Comparison of ENCODE assay signal across 39 cellular contexts in the genomic region with DNA sequence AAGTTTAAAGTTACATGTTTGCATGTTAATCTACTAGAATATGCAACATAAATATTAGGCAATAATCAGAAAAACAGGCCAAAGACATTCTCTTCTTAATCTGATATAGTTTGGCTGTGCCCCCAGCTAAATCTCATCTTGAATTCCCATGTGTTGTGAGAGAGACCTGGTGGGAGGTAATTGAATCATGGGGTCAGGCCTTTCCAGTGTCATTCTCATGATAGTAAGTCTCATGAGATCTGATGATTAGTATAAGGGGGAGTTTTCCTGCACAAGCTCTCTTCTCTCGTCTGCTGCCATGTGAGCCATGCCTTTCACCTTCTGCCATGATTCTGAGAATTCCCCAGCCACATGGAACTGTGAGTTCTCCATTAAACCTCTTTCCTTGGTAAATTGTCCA.
"Had no signal": no experiment of that assay in that cellular context is flagged by ENCODE, and none has a peak within 500 bp of the region (broad histone marks: within the 10 kb centered on the region; RNA-seq: fewer than 3 reads in every experiment).

No MANE protein-coding gene starts in this region.

- DNase-seq: activated CD4-positive, alpha-beta memory T cell treated with anti-CD3 and anti-CD28 coated beads, Interleukin-2, amount 10 ng/mL, durations not matched to agents 7 days and 5 days; activated CD4-positive, alpha-beta T cell treated with anti-CD3 and anti-CD28 coated beads for 1 hour; activated CD4-positive, alpha-beta T cell treated with anti-CD3 and anti-CD28 coated beads for 48 hours; activated CD4-positive, CD25-positive, alpha-beta regulatory T cell; activated CD8-positive, alpha-beta memory T cell treated with anti-CD3 and anti-CD28 coated beads for 24 hours; activated CD8-positive, alpha-beta memory T cell treated with anti-CD3 and anti-CD28 coated beads, Interleukin-2, amount 10 ng/mL, durations not matched to agents 7 days and 5 days; activated CD8-positive, alpha-beta memory T cell treated with anti-CD3 and anti-CD28 coated beads, Interleukin-2, amount 50 U/mL, for 48 hours; activated effector memory CD4-positive, alpha-beta T cell treated with anti-CD3 and anti-CD28 coated beads, Interleukin-2, amount 50 U/mL, for 16 hours; activated naive CD4-positive, alpha-beta T cell treated with Interleukin-2 at 50 U/mL for 16 hours; activated naive CD8-positive, alpha-beta T cell treated with anti-CD3 and anti-CD28 coated beads, Interleukin-2, amount 10 ng/mL, durations not matched to agents 7 days and 5 days; activated T-cell treated with anti-CD3 and anti-CD28 coated beads, Interleukin-2, amount 50 U/mL, for 48 hours; adrenal gland; body of pancreas; KG1; MM.1S; MV-4-11; NCI-H1092; NCI-H1436 treated with DMSO at 0.1 percent for 48 hours; NCI-H1694 treated with DMSO at 0.1 percent for 48 hours; NCI-H2029; NCI-H510A; NCI-H526; NCI-H748 treated with DMSO at 0.1 percent for 48 hours; NK-92 treated with Interleukin-12 subunit alpha and Interleukin-12 subunit beta, amount 100 ng/mL, for 24 hours; PC-3; Peyer's patch; RPMI8226; SHP77 treated with DMSO at 0.1 percent for 48 hours; SW 1271; T-helper 1 cell; T-helper 2 cell; T-helper 9 cell; WERI-Rb-1 had no signal

- H3K36me3 ChIP-seq: adrenal gland, cardiac muscle cell, Peyer's patch, SJSA1, WERI-Rb-1 had no signal

- ATAC-seq: activated CD8-positive, alpha-beta memory T cell treated with anti-CD3 and anti-CD28 coated beads, Interleukin-2, amount 10 ng/mL, durations not matched to agents 7 days and 5 days; activated T-helper 17 cell treated with anti-CD3 and anti-CD28 coated beads, Interleukin-2, amount 50 U/mL, for 72 hours; body of pancreas; PC-3; SK-N-SH treated with all-trans-retinoic acid at 6 μM for 48 hours had no signal

- H3K4me3 ChIP-seq: adrenal gland, body of pancreas, cardiac muscle cell, Peyer's patch, SJSA1 had no signal

- H3K4me3 Mint-ChIP-seq: activated CD4-positive, alpha-beta memory T cell treated with anti-CD3 and anti-CD28 coated beads, Interleukin-2, amount 10 ng/mL, durations not matched to agents 7 days and 5 days; activated CD8-positive, alpha-beta memory T cell treated with anti-CD3 and anti-CD28 coated beads, Interleukin-2, amount 10 ng/mL, durations not matched to agents 7 days and 5 days; activated naive CD4-positive, alpha-beta T cell treated with anti-CD3 and anti-CD28 coated beads, Interleukin-2, amount 50 U/mL, for 24 hours; activated naive CD8-positive, alpha-beta T cell treated with anti-CD3 and anti-CD28 coated beads, Interleukin-2, amount 10 ng/mL, durations not matched to agents 7 days and 5 days; activated T-helper 17 cell treated with anti-CD3 and anti-CD28 coated beads, Interleukin-2, amount 50 U/mL, for 72 hours; central memory CD8-positive, alpha-beta T cell had no signal

- H3K4me1 ChIP-seq: adrenal gland, body of pancreas, Peyer's patch, SJSA1 had no signal

- H3K27ac Mint-ChIP-seq: activated CD4-positive, alpha-beta memory T cell treated with anti-CD3 and anti-CD28 coated beads, Interleukin-2, amount 10 ng/mL, durations not matched to agents 7 days and 5 days; activated CD8-positive, alpha-beta memory T cell treated with anti-CD3 and anti-CD28 coated beads, Interleukin-2, amount 10 ng/mL, durations not matched to agents 7 days and 5 days; activated naive CD4-positive, alpha-beta T cell treated with anti-CD3 and anti-CD28 coated beads, Interleukin-2, amount 50 U/mL, for 24 hours; activated naive CD8-positive, alpha-beta T cell treated with anti-CD3 and anti-CD28 coated beads, Interleukin-2, amount 10 ng/mL, durations not matched to agents 7 days and 5 days; activated T-helper 17 cell treated with anti-CD3 and anti-CD28 coated beads, Interleukin-2, amount 50 U/mL, for 72 hours had no signal

- H3K4me1 Mint-ChIP-seq: activated CD4-positive, alpha-beta memory T cell treated with anti-CD3 and anti-CD28 coated beads, Interleukin-2, amount 10 ng/mL, durations not matched to agents 7 days and 5 days; activated CD8-positive, alpha-beta memory T cell treated with anti-CD3 and anti-CD28 coated beads, Interleukin-2, amount 10 ng/mL, durations not matched to agents 7 days and 5 days; activated naive CD4-positive, alpha-beta T cell treated with anti-CD3 and anti-CD28 coated beads, Interleukin-2, amount 50 U/mL, for 24 hours; activated naive CD8-positive, alpha-beta T cell treated with anti-CD3 and anti-CD28 coated beads, Interleukin-2, amount 10 ng/mL, durations not matched to agents 7 days and 5 days; activated T-helper 17 cell treated with anti-CD3 and anti-CD28 coated beads, Interleukin-2, amount 50 U/mL, for 72 hours; central memory CD8-positive, alpha-beta T cell had no signal

- H3K27me3 ChIP-seq: adrenal gland, body of pancreas, cardiac muscle cell, Peyer's patch, SJSA1 had no signal

- H3K27me3 Mint-ChIP-seq: activated CD4-positive, alpha-beta memory T cell treated with anti-CD3 and anti-CD28 coated beads, Interleukin-2, amount 10 ng/mL, durations not matched to agents 7 days and 5 days; activated CD8-positive, alpha-beta memory T cell treated with anti-CD3 and anti-CD28 coated beads, Interleukin-2, amount 10 ng/mL, durations not matched to agents 7 days and 5 days; activated naive CD4-positive, alpha-beta T cell treated with anti-CD3 and anti-CD28 coated beads, Interleukin-2, amount 50 U/mL, for 24 hours; activated naive CD8-positive, alpha-beta T cell treated with anti-CD3 and anti-CD28 coated beads, Interleukin-2, amount 10 ng/mL, durations not matched to agents 7 days and 5 days; activated T-helper 17 cell treated with anti-CD3 and anti-CD28 coated beads, Interleukin-2, amount 50 U/mL, for 72 hours; central memory CD8-positive, alpha-beta T cell had no signal

- H3K27ac ChIP-seq: adrenal gland, body of pancreas, cardiac muscle cell, Peyer's patch, SJSA1, WERI-Rb-1 had no signal

- H3K9me3 ChIP-seq: adrenal gland, body of pancreas, Peyer's patch, SJSA1 had no signal

- H3K36me3 Mint-ChIP-seq: activated CD8-positive, alpha-beta memory T cell treated with anti-CD3 and anti-CD28 coated beads, Interleukin-2, amount 10 ng/mL, durations not matched to agents 7 days and 5 days; activated naive CD4-positive, alpha-beta T cell treated with anti-CD3 and anti-CD28 coated beads, Interleukin-2, amount 50 U/mL, for 24 hours; activated naive CD8-positive, alpha-beta T cell treated with anti-CD3 and anti-CD28 coated beads, Interleukin-2, amount 10 ng/mL, durations not matched to agents 7 days and 5 days had no signal
